18 cellular contexts compared by ENCODE assay signal in genomic region chr13:41107584-41108014, GRCh38.
"Had no signal": no experiment of that assay in that cellular context is flagged by ENCODE, and none has a peak within 500 bp of the region (broad histone marks: within the 10 kb centered on the region; RNA-seq: fewer than 3 reads in every experiment).

No MANE protein-coding gene starts in this region.

- H3K4me3 ChIP-seq: coronary artery, left ventricle myocardium inferior, right atrium auricular region, thyroid gland had no signal

- H3K27me3 Mint-ChIP-seq: activated T-helper 17 cell treated with anti-CD3 and anti-CD28 coated beads, Interleukin-2, amount 50 U/mL, for 72 hours; T-helper 17 cell had no signal

- H2AFZ ChIP-seq: parathyroid adenoma had no signal

- H3K4me1 ChIP-seq: left ventricle myocardium inferior, parathyroid adenoma, right atrium auricular region, thyroid gland had no signal

- H3K27ac ChIP-seq: coronary artery, epithelial cell of prostate, left ventricle myocardium inferior, parathyroid adenoma, right atrium auricular region, thyroid gland had no signal

- H3K9me3 Mint-ChIP-seq: activated T-helper 17 cell treated with anti-CD3 and anti-CD28 coated beads, Interleukin-2, amount 50 U/mL, for 72 hours; neural crest cell had no signal

- H3K4me1 Mint-ChIP-seq: activated T-helper 17 cell treated with anti-CD3 and anti-CD28 coated beads, Interleukin-2, amount 50 U/mL, for 72 hours; neural crest cell; T-helper 17 cell had no signal

- H3K4me3 Mint-ChIP-seq: activated T-helper 17 cell treated with anti-CD3 and anti-CD28 coated beads, Interleukin-2, amount 50 U/mL, for 72 hours; neural crest cell; T-helper 17 cell had no signal

- H3K79me2 ChIP-seq: parathyroid adenoma had no signal

- H3K9me3 ChIP-seq: right atrium auricular region, thyroid gland had no signal

- H3K36me3 ChIP-seq: left ventricle myocardium inferior, right atrium auricular region, thyroid gland had no signal

- H3K9ac ChIP-seq: parathyroid adenoma had no signal

- H3K27me3 ChIP-seq: right atrium auricular region, thyroid gland had no signal

- H3K27ac Mint-ChIP-seq: activated T-helper 17 cell treated with anti-CD3 and anti-CD28 coated beads, Interleukin-2, amount 50 U/mL, for 72 hours; T-helper 17 cell had no signal

- DNase-seq: activated CD4-positive, alpha-beta T cell treated with anti-CD3 and anti-CD28 coated beads, Interleukin-2, amount 50 U/mL, for 1 hour; activated CD4-positive, CD25-positive, alpha-beta regulatory T cell; activated naive CD4-positive, alpha-beta T cell treated with anti-CD3 and anti-CD28 coated beads, Interleukin-2, amount 50 U/mL, for 16 hours; activated T-cell treated with anti-CD3 and anti-CD28 coated beads for 4 hours; central memory CD4-positive, alpha-beta T cell; effector memory CD4-positive, alpha-beta T cell; hippocampal formation; left ventricle myocardium inferior; mesenchymal stem cell; small intestine; T-helper 17 cell; thyroid gland had no signal
